Comparison of ENCODE assay signal across 10 cellular contexts in the genomic region with DNA sequence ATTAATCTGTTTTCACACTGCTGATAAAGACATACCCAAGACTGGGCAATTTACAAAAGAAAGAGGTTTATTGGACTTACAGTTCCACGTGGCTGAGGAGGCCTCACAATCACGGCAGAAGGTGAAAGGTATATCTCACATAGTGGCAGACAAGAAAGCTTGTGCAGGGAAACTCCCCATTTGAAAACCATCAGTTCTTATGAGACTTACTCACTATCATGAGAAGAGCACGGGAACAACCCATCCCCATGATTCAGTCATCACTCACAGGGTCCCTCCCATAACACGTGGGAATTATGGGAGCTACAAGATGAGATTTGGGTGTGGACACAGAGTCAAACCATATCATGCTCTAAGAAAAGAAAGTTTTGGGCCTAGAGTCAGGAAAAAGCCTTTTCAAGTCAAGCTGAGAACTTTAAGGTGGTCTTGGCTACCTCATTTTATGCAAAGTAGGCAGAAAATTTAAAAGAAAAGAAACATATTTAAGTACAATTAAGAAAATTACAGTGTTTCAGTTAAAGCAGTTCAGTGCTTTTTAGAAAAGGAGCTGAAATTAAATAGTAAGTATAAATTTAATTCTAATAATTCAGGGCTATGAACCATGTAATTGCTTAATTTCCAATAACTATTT.
DNase-seq lines count a peak whose midpoint lies in the region; ATAC-seq and TF ChIP-seq lines count a peak whose summit lies in the region.
"Had no signal": no experiment of that assay in that cellular context is flagged by ENCODE, and none has a peak within 500 bp of the region (broad histone marks: within the 10 kb centered on the region; RNA-seq: fewer than 3 reads in every experiment).

No MANE protein-coding gene starts in this region.

- peak; percentile 6 for DNase-seq in stimulated activated CD4-positive, alpha-beta T cell treated with anti-CD3 and anti-CD28 coated beads, Interleukin-15, amount 100 ng/mL, for 24 hours
- DNase-seq in stimulated activated CD4-positive, alpha-beta T cell treated with anti-CD3 and anti-CD28 coated beads, Interleukin-4, amount 100 ng/mL, for 1 hour, result no peak
- peak; percentile 76 for DNase-seq in fibroblast of the conjunctiva (ENCODE audit: low read depth)
- DNase-seq in activated CD8-positive, alpha-beta memory T cell treated with anti-CD3 and anti-CD28 coated beads, Interleukin-2, amount 50 U/mL, for 4 hours, result no peak
- DNase-seq in COLO668 (lab: John Stamatoyannopoulos, UW; ENCODE audit: unreplicated experiment), result no peak
- DNase-seq: activated CD8-positive, alpha-beta memory T cell treated with anti-CD3 and anti-CD28 coated beads, Interleukin-2, amount 10 ng/mL, durations not matched to agents 7 days and 5 days; dorsolateral prefrontal cortex had no signal

- H3K79me2 ChIP-seq in SU-DHL-6 (ENCODE audit: insufficient read depth, low read length), result peaks cover 12% of the 10 kb centered on the region; the same call in 1 of the 2 replicates

- peak overlapping the region; percentile 73 for H3K9ac ChIP-seq in SU-DHL-6 (ENCODE audit: low read length)

- no peaks in the 10 kb centered on the region for H4K20me1 ChIP-seq in SU-DHL-6 (ENCODE audit: low read depth, low read length)

- H3F3A ChIP-seq in SU-DHL-6 (ENCODE audit: insufficient read depth), result peaks cover 22% of the 10 kb centered on the region

- no peaks in the 10 kb centered on the region for H3K9me2 ChIP-seq in SU-DHL-6 (replicated peaks; ENCODE audit: insufficient read depth, low read length)

- peak overlapping the region; percentile 91 for H3K4me2 ChIP-seq in SU-DHL-6 (ENCODE audit: low read depth, low read length, poor library complexity, severe bottlenecking)

- no peak for ATAC-seq in GM19463 (IDR thresholded peaks at IDR 0.05; ENCODE audit: unreplicated experiment)
- ATAC-seq in HG03108 (IDR thresholded peaks at IDR 0.05; ENCODE audit: unreplicated experiment), result no peak
- ATAC-seq: activated CD8-positive, alpha-beta memory T cell treated with anti-CD3 and anti-CD28 coated beads, Interleukin-2, amount 10 ng/mL, durations not matched to agents 7 days and 5 days had no signal

- H3K27ac ChIP-seq in SU-DHL-6 (ENCODE audit: low read depth, low read length), result peak overlapping the region; percentile 65
- H3K27ac ChIP-seq: dorsolateral prefrontal cortex had no signal

- TF ChIP-seq CTCF in SU-DHL-6 (IDR thresholded peaks at IDR 0.05; ENCODE audit: insufficient read depth, low read length, poor library complexity, severe bottlenecking), result no peak

- H3K27me3 ChIP-seq in SU-DHL-6 (ENCODE audit: low read length), result no peaks in the 10 kb centered on the region

- H2AFZ ChIP-seq in SU-DHL-6 (ENCODE audit: low read depth, low read length, severe bottlenecking), result peak overlapping the region; percentile 22

- H3K4me3 ChIP-seq in SU-DHL-6 (ENCODE audit: insufficient read depth, low read length, poor library complexity, severe bottlenecking), result peak overlapping the region; percentile 57
- H3K4me3 ChIP-seq: dorsolateral prefrontal cortex had no signal

- no peaks in the 10 kb centered on the region for H3K36me3 ChIP-seq in SU-DHL-6 (ENCODE audit: low read length)

- H3K9me3 ChIP-seq in SU-DHL-6 (ENCODE audit: insufficient read depth, low read length), result no peaks in the 10 kb centered on the region

Comparison
In these comparisons a context has a peak if more than half of its experiments do, and no peak if none do; other contexts are left out.
1. DNase-seq: peak in stimulated activated CD4-positive, alpha-beta T cell treated with anti-CD3 and anti-CD28 coated beads, Interleukin-15, amount 100 ng/mL, for 24 hours (single experiment) and fibroblast of the conjunctiva (single experiment); none in stimulated activated CD4-positive, alpha-beta T cell treated with anti-CD3 and anti-CD28 coated beads, Interleukin-4, amount 100 ng/mL, for 1 hour (single experiment), activated CD8-positive, alpha-beta memory T cell treated with anti-CD3 and anti-CD28 coated beads, Interleukin-2, amount 50 U/mL, for 4 hours (single experiment) and COLO668 (single experiment).